In the genomic region with DNA sequence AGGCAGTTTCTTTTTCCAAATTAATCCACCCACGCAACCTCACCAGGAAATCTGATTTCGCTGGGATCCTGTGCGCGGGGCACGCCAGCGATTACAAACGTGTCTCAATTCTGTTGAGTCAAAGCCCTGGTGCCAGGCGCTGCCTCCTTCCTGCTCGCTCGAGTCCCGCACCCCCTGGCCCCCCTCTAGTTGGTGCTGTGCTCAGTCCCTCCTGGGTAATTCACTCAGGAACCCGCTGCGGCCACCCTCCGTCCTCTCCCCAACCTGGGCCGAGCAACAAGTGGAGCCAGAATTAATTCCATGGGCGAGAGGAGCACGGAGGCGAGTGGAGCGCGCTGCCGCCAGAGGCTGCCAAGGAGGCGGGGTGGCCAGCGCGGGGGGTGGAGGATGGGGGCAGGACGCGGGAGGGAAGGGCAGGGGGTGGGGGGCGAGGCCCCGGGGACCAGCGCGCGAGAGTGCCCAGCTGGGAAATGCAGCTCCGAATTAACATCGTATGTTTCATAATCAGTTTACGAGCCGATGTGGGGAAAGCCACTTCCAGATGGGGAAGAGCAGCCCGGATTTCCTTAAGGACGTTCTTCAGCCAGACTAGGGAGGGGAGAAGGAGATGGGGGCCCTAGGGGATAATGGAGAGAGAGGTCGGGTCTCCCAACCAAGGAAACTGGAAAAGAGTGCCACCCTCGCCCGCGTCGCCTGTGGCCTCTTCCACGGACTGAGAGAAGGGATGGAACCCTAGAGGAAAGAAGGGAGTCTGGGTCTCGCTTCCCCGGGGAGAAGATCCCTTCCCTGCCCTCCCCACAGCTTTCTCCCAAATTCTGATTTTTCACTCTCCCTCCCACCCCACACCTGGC, we compare ENCODE assay signal across 11 cellular contexts. TPM values are rescaled to one million over a fixed set of nuclear protein-coding genes. Genes with fewer than 3 reads are reported as not detected.
DNase-seq lines count a peak whose midpoint lies in the region; ATAC-seq and TF ChIP-seq lines count a peak whose summit lies in the region.
"Had no signal": no experiment of that assay in that cellular context is flagged by ENCODE, and none has a peak within 500 bp of the region (broad histone marks: within the 10 kb centered on the region; RNA-seq: fewer than 3 reads in every experiment).

No MANE protein-coding gene starts in this region.

- H3K36me3 Mint-ChIP-seq in activated naive CD4-positive, alpha-beta T cell treated with anti-CD3 and anti-CD28 coated beads for 36 hours (ENCODE audit: low read depth): no peaks in the 10 kb centered on the region

- H3K36me3 ChIP-seq in A673 (ENCODE audit: insufficient read depth, low read length, poor library complexity, severe bottlenecking) (peaks cover 8% of the 10 kb centered on the region), esophagus squamous epithelium (peaks cover 0 to 33% (median 0%) of the 10 kb centered on the region in 3 donors), muscle layer of colon (ENCODE audit: insufficient read depth, low read length) (no peaks in the 10 kb centered on the region)
- H3K36me3 ChIP-seq in effector memory CD4-positive, alpha-beta T cell (ENCODE audit: control insufficient read depth, insufficient read depth, low read length): no peaks in the 10 kb centered on the region

- peaks cover 14% of the 10 kb centered on the region for H3K4me1 Mint-ChIP-seq in activated naive CD4-positive, alpha-beta T cell treated with anti-CD3 and anti-CD28 coated beads for 36 hours (ENCODE audit: low read depth)

- intact Hi-C loops in A673 (cut with micrococcal nuclease; ENCODE audit: unreplicated experiment): loop anchor here (5.0 kb wide), 1 partner anchor 406 kb away; no protein-coding TSS in a partner anchor
- intact Hi-C loops in esophagus squamous epithelium (cut with DNase I): loop anchor here (5.0 to 10.0 kb wide), 2 partner anchors 241 to 424 kb away; no protein-coding TSS in a partner anchor
- intact Hi-C loops in activated naive CD4-positive, alpha-beta T cell treated with anti-CD3 and anti-CD28 coated beads for 36 hours (cut with micrococcal nuclease): loop anchor here (5.0 kb wide), 1 partner anchor 966 kb away; no protein-coding TSS in a partner anchor

- BruUV-seq in A673 (replicated peaks; lab: Mats Ljungman, UMichigan): no TSS peak

- POLR2A ChIA-PET in A673 (lab: Charles Lee; ENCODE audit: low non-redundant PET): interaction anchor here (0.6 kb wide), 1 partner anchor 14 kb away, joined by 7 read pairs; no protein-coding TSS in a partner anchor

- WGBS in esophagus squamous epithelium, 2 donors: 1 to 6% methylated on average over 21 of the region's 45 CpGs

- H3K9me3 Mint-ChIP-seq in activated naive CD4-positive, alpha-beta T cell treated with anti-CD3 and anti-CD28 coated beads for 36 hours: no peaks in the 10 kb centered on the region
- H3K9me3 Mint-ChIP-seq: CD4-positive, alpha-beta T cell had no signal

- CTCF ChIA-PET in A673 (lab: Charles Lee): no interaction called here
- CTCF ChIA-PET in activated naive CD4-positive, alpha-beta T cell treated with anti-CD3 and anti-CD28 coated beads for 36 hours (lab: Charles Lee): no interaction called here

- no peak for TF ChIP-seq POLR2A in esophagus squamous epithelium (IDR thresholded peaks at IDR 0.05)

- TF ChIP-seq CTCF in A673 (conservative IDR thresholded peaks at IDR 0.05; ENCODE audit: low read depth, low read length): no peak
- peak in 2 of 6 experiments; percentile 5 to 7 for TF ChIP-seq CTCF in esophagus squamous epithelium (IDR thresholded peaks at IDR 0.05)

- H3K4me3 Mint-ChIP-seq in activated naive CD4-positive, alpha-beta T cell treated with anti-CD3 and anti-CD28 coated beads for 36 hours: no peak overlapping the region
- H3K4me3 Mint-ChIP-seq: CD4-positive, alpha-beta T cell had no signal

- H3K27ac Mint-ChIP-seq in activated naive CD4-positive, alpha-beta T cell treated with anti-CD3 and anti-CD28 coated beads for 36 hours: no peak overlapping the region
- H3K27ac Mint-ChIP-seq: CD4-positive, alpha-beta T cell had no signal

- ATAC-seq in HG03045 (IDR thresholded peaks at IDR 0.05; ENCODE audit: unreplicated experiment): no peak

- H3K4me3 ChIP-seq in A673 (ENCODE audit: low read depth, low read length, poor library complexity, severe bottlenecking) (peak overlapping the region; percentile 41), esophagus squamous epithelium (peak overlapping the region; percentile 25 to 69 (median 54)), muscle layer of colon (ENCODE audit: low read depth in 1 of 2, low read length in 2 of 2) (peak overlapping the region; percentile 44 to 48)
- H3K4me3 ChIP-seq in effector memory CD4-positive, alpha-beta T cell (ENCODE audit: insufficient read depth, low read depth, low read length, poor library complexity, severe bottlenecking): no peak overlapping the region

- DNase-seq in A673 (ENCODE audit: low spot score): peak; percentile 42
- DNase-seq in NCI-H226: peak; percentile 45
- no peak for DNase-seq in esophagus squamous epithelium (lab: John Stamatoyannopoulos, UW)
- no peak for DNase-seq in activated naive CD4-positive, alpha-beta T cell treated with anti-CD3 and anti-CD28 coated beads for 36 hours
- no peak for DNase-seq in effector memory CD4-positive, alpha-beta T cell
- DNase-seq in NK-92 (lab: John Stamatoyannopoulos, UW; ENCODE audit: unreplicated experiment): no peak
- DNase-seq: activated naive CD4-positive, alpha-beta T cell treated with Interleukin-2 at 50 U/mL for 16 hours; CD4-positive, alpha-beta T cell had no signal

- H3K27ac ChIP-seq in A673 (ENCODE audit: low read depth, low read length, poor library complexity, severe bottlenecking) (no peak overlapping the region), esophagus squamous epithelium (peak overlapping the region in 3 of 4 donors; percentile 48 to 91 (median 67)), muscle layer of colon (ENCODE audit: low read depth, low read length) (peak overlapping the region; percentile 39)
- H3K27ac ChIP-seq in effector memory CD4-positive, alpha-beta T cell (ENCODE audit: insufficient read depth, low read length, poor library complexity, severe bottlenecking): no peak overlapping the region
- H3K27ac ChIP-seq: parathyroid adenoma had no signal

- H3K9ac ChIP-seq in muscle layer of colon (ENCODE audit: low read length): no peak overlapping the region
- H3K9ac ChIP-seq: parathyroid adenoma had no signal

- H3K27me3 ChIP-seq in A673 (replicated peaks; ENCODE audit: insufficient read depth, low read depth, low read length, poor library complexity) (no peaks in the 10 kb centered on the region), esophagus squamous epithelium (peaks cover 0 to 63% (median 0%) of the 10 kb centered on the region in 4 donors), muscle layer of colon (ENCODE audit: control insufficient read depth in 1 of 2, insufficient read depth in 2 of 2, low read length in 2 of 2) (peaks cover 4 to 8% of the 10 kb centered on the region in 2 donors)
- peaks cover 7% of the 10 kb centered on the region for H3K27me3 ChIP-seq in effector memory CD4-positive, alpha-beta T cell (replicated peaks; ENCODE audit: control insufficient read depth, insufficient read depth, low read length, poor library complexity, severe bottlenecking)

- H3K9me3 ChIP-seq in A673 (ENCODE audit: low read depth, low read length, poor library complexity, severe bottlenecking) (no peaks in the 10 kb centered on the region), esophagus squamous epithelium (no peaks in the 10 kb centered on the region), muscle layer of colon (ENCODE audit: low read length) (no peaks in the 10 kb centered on the region)
- no peaks in the 10 kb centered on the region for H3K9me3 ChIP-seq in effector memory CD4-positive, alpha-beta T cell (ENCODE audit: control insufficient read depth, low read length)

- H3K27me3 Mint-ChIP-seq in activated naive CD4-positive, alpha-beta T cell treated with anti-CD3 and anti-CD28 coated beads for 36 hours (ENCODE audit: low read depth): peaks cover 74% of the 10 kb centered on the region

- H3K4me1 ChIP-seq in A673 (ENCODE audit: insufficient read depth, low read length, poor library complexity, severe bottlenecking) (no peaks in the 10 kb centered on the region), esophagus squamous epithelium (peaks cover 8 to 66% (median 15%) of the 10 kb centered on the region in 3 donors), muscle layer of colon (ENCODE audit: insufficient read depth, low read length) (peaks cover 11% of the 10 kb centered on the region)
- no peaks in the 10 kb centered on the region for H3K4me1 ChIP-seq in effector memory CD4-positive, alpha-beta T cell (ENCODE audit: control insufficient read depth, insufficient read depth, low read length, poor library complexity, severe bottlenecking)
- H3K4me1 ChIP-seq: parathyroid adenoma had no signal

RNA-seq across cellular contexts. Expression of a gene that starts 5.8 kb away (rescaled TPM):
- total RNA-seq in A673 (2021) (15.7 and 18.9 TPM in 2 replicates), esophagus squamous epithelium (10 to 100 TPM; 15.8 to 90.4 (median 30.7) TPM)
- not detected for total RNA-seq in activated naive CD4-positive, alpha-beta T cell treated with anti-CD3 and anti-CD28 coated beads for 36 hours

Comparison
In these comparisons a context has a peak if more than half of its experiments do, and no peak if none do; other contexts are left out.
1. DNase-seq: peak in A673 (single experiment) and NCI-H226 (single experiment); none in esophagus squamous epithelium (single experiment), activated naive CD4-positive, alpha-beta T cell treated with anti-CD3 and anti-CD28 coated beads for 36 hours (single experiment), effector memory CD4-positive, alpha-beta T cell (0 of 3) and NK-92 (single experiment).
2. H3K27ac ChIP-seq: peak in esophagus squamous epithelium (3 of 4) and muscle layer of colon (single experiment); none in A673 (single experiment) and effector memory CD4-positive, alpha-beta T cell (single experiment).
3. RNA of a gene that starts 5.8 kb away (total RNA-seq): 15.8 to 90.4 TPM in esophagus squamous epithelium and 15.7 to 18.9 TPM in A673; not detected in activated naive CD4-positive, alpha-beta T cell treated with anti-CD3 and anti-CD28 coated beads for 36 hours; every median in the first group is over 10 times any median in the second.